Comparison of ENCODE assay signal across 8 cellular contexts in the genomic region with DNA sequence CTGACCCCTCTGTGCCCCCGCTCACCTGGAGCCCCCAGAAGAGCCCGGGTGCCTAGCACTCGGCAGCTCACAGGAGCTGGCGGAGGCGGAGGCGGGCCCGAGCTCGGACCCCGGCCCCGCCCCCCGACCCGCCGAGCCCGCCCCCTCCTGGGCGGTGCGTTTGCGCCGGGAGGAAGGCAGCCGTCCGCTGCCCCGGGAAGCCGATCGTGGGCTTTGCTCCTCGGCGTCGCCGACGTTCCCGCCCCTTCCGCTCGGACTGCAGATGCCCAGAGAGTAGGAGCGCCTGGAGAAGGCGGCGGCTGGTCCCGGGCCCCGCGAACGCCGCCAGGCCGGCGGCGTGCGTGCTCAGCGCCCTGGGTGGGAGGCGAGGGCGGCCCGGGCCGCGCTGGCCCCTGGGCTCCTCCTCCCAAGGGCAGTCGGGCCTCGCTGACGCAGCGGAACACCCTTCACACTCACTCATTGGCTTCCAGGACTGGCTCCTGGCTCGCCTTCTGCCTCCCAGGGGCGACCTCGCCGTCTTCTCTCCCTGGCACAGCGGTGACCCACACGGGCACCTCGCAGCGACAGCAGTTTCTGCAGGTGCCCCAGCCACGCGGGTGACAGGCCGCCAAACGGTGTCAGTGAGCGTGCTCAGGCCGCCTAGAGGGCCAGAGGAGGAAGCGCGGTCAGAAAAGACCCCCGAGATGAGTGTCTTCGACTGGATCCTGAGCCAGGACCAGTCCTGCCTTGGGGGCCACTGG. TPM values are rescaled to one million over a fixed set of nuclear protein-coding genes. Genes with fewer than 3 reads are reported as not detected.
DNase-seq lines count a peak whose midpoint lies in the region; ATAC-seq and TF ChIP-seq lines count a peak whose summit lies in the region.

A gene (minus strand): TSS at position 74 of the 740 bp plus-strand sequence. CDS start 415 bp downstream, outside the sequence.

- TF ChIP-seq CTCF in spleen (IDR thresholded peaks at IDR 0.05 in 8 of 11, conservative IDR thresholded peaks at IDR 0.05 in 3 of 11): peak in 7 of 11 experiments; percentile 16 to 74 (median 52)

- TF ChIP-seq POLR2A in spleen (IDR thresholded peaks at IDR 0.05): peak in 2 of 3 donors; percentile 69 to 84

- H3K27ac ChIP-seq in caudate nucleus (ENCODE audit: low read depth, low read length) (peak within 1 kb of the TSS; percentile 90), spleen (peak within 1 kb of the TSS; percentile 66 to 98 (median 94))

- no peaks in the 10 kb centered on the region for H3K27me3 ChIP-seq in spleen (replicated peaks in 1 of 7)

- peak; percentile 63 for ATAC-seq in HG02938 (IDR thresholded peaks at IDR 0.05; ENCODE audit: unreplicated experiment)

- H3K9me3 ChIP-seq in spleen: no peaks in the 10 kb centered on the region

- peaks cover 7 to 55% (median 42%) of the 10 kb centered on the region in 6 donors for H3K4me1 ChIP-seq in spleen

- WGBS in spleen, 5 donors: 0 to 3% (median 1%) methylated on average over 18 to 71 of the region's 71 CpGs

- DNase-seq in NCI-H1436 (lab: John Stamatoyannopoulos, UW): peak; percentile 68
- DNase-seq in NCI-H1436 treated with DMSO at 0.1 percent for 48 hours (lab: John Stamatoyannopoulos, UW): no peak
- DNase-seq in NCI-H2171 (lab: John Stamatoyannopoulos, UW): peak; percentile 81
- peak; percentile 66 to 74 (median 70) for DNase-seq in activated CD4-positive, CD25-positive, alpha-beta regulatory T cell (lab: John Stamatoyannopoulos, UW)
- peak in 55 of 61 donors; percentile 31 to 82 (median 68) for DNase-seq in caudate nucleus (lab: John Stamatoyannopoulos, UW)
- peak; percentile 80 for DNase-seq in iris pigment epithelial cell (ENCODE audit: low read depth)
- peak; percentile 97 for DNase-seq in spleen

- H3K4me3 ChIP-seq in spleen: peak within 1 kb of the TSS; percentile 77 to 94 (median 81)

- intact Hi-C loops in spleen (cut with DNase I; ENCODE audit: low total_unique reads): no loop called here

- H3K36me3 ChIP-seq in spleen: peaks cover 0 to 36% (median 14%) of the 10 kb centered on the region in 6 donors

RNA-seq across cellular contexts. Expression of the gene that starts here (rescaled TPM):
- 10 to 100 TPM; 34.1 to 63.2 (median 51.1) TPM for total RNA-seq in spleen
- polyA plus RNA-seq in spleen: 10 to 100 TPM; 31.3 to 45.9 (median 33.3) TPM
